In genomic region chr17:13943859-13944258, GRCh38 we compare ENCODE assay signal across 25 cellular contexts.
"Had no signal": no experiment of that assay in that cellular context is flagged by ENCODE, and none has a peak within 500 bp of the region (broad histone marks: within the 10 kb centered on the region; RNA-seq: fewer than 3 reads in every experiment).

No MANE protein-coding gene starts in this region.

- H3K4me1 ChIP-seq: left lung, lower lobe of right lung, suprapubic skin, uterus had no signal

- H3K27me3 ChIP-seq: left lung, ovary, suprapubic skin, tibial artery, uterus had no signal

- H3K36me3 ChIP-seq: left lung, lower lobe of right lung, ovary, suprapubic skin, thoracic aorta, tibial artery, uterus had no signal

- H3K27ac Mint-ChIP-seq: naive thymus-derived CD8-positive, alpha-beta T cell; nephron; progenitor cell of endocrine pancreas; stimulated activated naive CD8-positive, alpha-beta T cell treated with anti-CD3 and anti-CD28 coated beads, Interleukin-15, Interleukin-2, amounts not matched to agents 100 ng/mL and 50 ng/mL, for 24 hours had no signal

- H3K4me1 Mint-ChIP-seq: nephron had no signal

- H3K27me3 Mint-ChIP-seq: naive thymus-derived CD8-positive, alpha-beta T cell; stimulated activated naive CD8-positive, alpha-beta T cell treated with anti-CD3 and anti-CD28 coated beads, Interleukin-15, Interleukin-2, amounts not matched to agents 100 ng/mL and 50 ng/mL, for 24 hours had no signal

- H3K4me3 ChIP-seq: left lung, lower lobe of right lung, ovary, skin epidermis, suprapubic skin, thoracic aorta, tibial artery, uterus had no signal

- H3K27ac ChIP-seq: left lung, lower lobe of right lung, ovary, skin epidermis, suprapubic skin, thoracic aorta, tibial artery, uterus had no signal

- DNase-seq: hippocampal formation; kidney glomerular epithelial cell; left cardiac atrium; left lung; lower lobe of right lung; mammary epithelial cell; mesenchymal stem cell; naive thymus-derived CD8-positive, alpha-beta T cell; ovary; right cardiac atrium; stimulated activated CD4-positive, alpha-beta T cell treated with anti-CD3 and anti-CD28 coated beads, Interleukin-12 subunit alpha, Interleukin-12 subunit beta, amount 100 ng/mL, for 4 hours; stimulated activated CD4-positive, alpha-beta T cell treated with anti-CD3 and anti-CD28 coated beads, Interleukin-15, amount 100 ng/mL, for 24 hours; stimulated activated CD4-positive, alpha-beta T cell treated with anti-CD3 and anti-CD28 coated beads, Interleukin-2, amount 100 ng/mL, for 24 hours; stimulated activated CD4-positive, alpha-beta T cell treated with anti-CD3 and anti-CD28 coated beads, Interleukin-4, amount 100 ng/mL, for 1 hour; stimulated activated naive CD4-positive, alpha-beta T cell; tibial artery; trophoblast cell; uterus had no signal

- H3K4me3 Mint-ChIP-seq: naive thymus-derived CD8-positive, alpha-beta T cell; nephron; stimulated activated naive CD8-positive, alpha-beta T cell treated with anti-CD3 and anti-CD28 coated beads, Interleukin-15, Interleukin-2, amounts not matched to agents 100 ng/mL and 50 ng/mL, for 24 hours had no signal

- ATAC-seq: left cardiac atrium; left lung; lower lobe of right lung; naive thymus-derived CD8-positive, alpha-beta T cell; right cardiac atrium; sciatic nerve had no signal

- H3K9me3 ChIP-seq: ovary, suprapubic skin, thoracic aorta, tibial artery, uterus had no signal
